1 cellular context compared by ENCODE assay signal in genomic region chr2:216416571-216417307, GRCh38.
A peak's percentile ranks its signal among the peaks of the same experiment; 100 is the strongest.
TF ChIP-seq lines count a peak whose summit lies in the region.

No MANE protein-coding gene starts in this region.

TF ChIP-seq in K562, 482 proteins besides CTCF, POLR2A, EP300 and RAD21 (continued from another document and continues in another):
- no peak for TF ChIP-seq SIN3A (IDR thresholded peaks at IDR 0.05; ENCODE audit: borderline replicate concordance in 2 of 2, control insufficient read depth in 1 of 2, low read depth in 2 of 2, low read length in 2 of 2)
- no peak for TF ChIP-seq MLX (CRISPR knock-in tag; conservative IDR thresholded peaks at IDR 0.05)
- TF ChIP-seq RB1 (IDR thresholded peaks at IDR 0.05; ENCODE audit: low read depth), result no peak
- no peak for TF ChIP-seq ZNF41 (CRISPR knock-in tag; conservative IDR thresholded peaks at IDR 0.05)
- TF ChIP-seq, protein P1, sequence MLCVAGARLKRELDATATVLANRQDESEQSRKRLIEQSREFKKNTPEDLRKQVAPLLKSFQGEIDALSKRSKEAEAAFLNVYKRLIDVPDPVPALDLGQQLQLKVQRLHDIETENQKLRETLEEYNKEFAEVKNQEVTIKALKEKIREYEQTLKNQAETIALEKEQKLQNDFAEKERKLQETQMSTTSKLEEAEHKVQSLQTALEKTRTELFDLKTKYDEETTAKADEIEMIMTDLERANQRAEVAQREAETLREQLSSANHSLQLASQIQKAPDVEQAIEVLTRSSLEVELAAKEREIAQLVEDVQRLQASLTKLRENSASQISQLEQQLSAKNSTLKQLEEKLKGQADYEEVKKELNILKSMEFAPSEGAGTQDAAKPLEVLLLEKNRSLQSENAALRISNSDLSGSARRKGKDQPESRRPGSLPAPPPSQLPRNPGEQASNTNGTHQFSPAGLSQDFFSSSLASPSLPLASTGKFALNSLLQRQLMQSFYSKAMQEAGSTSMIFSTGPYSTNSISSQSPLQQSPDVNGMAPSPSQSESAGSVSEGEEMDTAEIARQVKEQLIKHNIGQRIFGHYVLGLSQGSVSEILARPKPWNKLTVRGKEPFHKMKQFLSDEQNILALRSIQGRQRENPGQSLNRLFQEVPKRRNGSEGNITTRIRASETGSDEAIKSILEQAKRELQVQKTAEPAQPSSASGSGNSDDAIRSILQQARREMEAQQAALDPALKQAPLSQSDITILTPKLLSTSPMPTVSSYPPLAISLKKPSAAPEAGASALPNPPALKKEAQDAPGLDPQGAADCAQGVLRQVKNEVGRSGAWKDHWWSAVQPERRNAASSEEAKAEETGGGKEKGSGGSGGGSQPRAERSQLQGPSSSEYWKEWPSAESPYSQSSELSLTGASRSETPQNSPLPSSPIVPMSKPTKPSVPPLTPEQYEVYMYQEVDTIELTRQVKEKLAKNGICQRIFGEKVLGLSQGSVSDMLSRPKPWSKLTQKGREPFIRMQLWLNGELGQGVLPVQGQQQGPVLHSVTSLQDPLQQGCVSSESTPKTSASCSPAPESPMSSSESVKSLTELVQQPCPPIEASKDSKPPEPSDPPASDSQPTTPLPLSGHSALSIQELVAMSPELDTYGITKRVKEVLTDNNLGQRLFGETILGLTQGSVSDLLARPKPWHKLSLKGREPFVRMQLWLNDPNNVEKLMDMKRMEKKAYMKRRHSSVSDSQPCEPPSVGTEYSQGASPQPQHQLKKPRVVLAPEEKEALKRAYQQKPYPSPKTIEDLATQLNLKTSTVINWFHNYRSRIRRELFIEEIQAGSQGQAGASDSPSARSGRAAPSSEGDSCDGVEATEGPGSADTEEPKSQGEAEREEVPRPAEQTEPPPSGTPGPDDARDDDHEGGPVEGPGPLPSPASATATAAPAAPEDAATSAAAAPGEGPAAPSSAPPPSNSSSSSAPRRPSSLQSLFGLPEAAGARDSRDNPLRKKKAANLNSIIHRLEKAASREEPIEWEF (CRISPR knock-in tag; IDR thresholded peaks at IDR 0.05), result no peak
- TF ChIP-seq SOX6 (IDR thresholded peaks at IDR 0.05), result peak; percentile 86
- TF ChIP-seq KHSRP (IDR thresholded peaks at IDR 0.05), result no peak
- TF ChIP-seq SRF (CRISPR knock-in tag; IDR thresholded peaks at IDR 0.05), result no peak
- no peak for TF ChIP-seq HMG20B (CRISPR knock-in tag; IDR thresholded peaks at IDR 0.05)
- TF ChIP-seq LARP7 (IDR thresholded peaks at IDR 0.05), result no peak
- peak; percentile 68; the same call in 1 of the 2 replicates for TF ChIP-seq MECOM (CRISPR knock-in tag; IDR thresholded peaks at IDR 0.05)
- TF ChIP-seq ZFP30 (CRISPR knock-in tag; IDR thresholded peaks at IDR 0.05; ENCODE audit: borderline replicate concordance), result no peak
- TF ChIP-seq, protein P2, sequence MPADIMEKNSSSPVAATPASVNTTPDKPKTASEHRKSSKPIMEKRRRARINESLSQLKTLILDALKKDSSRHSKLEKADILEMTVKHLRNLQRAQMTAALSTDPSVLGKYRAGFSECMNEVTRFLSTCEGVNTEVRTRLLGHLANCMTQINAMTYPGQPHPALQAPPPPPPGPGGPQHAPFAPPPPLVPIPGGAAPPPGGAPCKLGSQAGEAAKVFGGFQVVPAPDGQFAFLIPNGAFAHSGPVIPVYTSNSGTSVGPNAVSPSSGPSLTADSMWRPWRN (IDR thresholded peaks at IDR 0.05; ENCODE audit: low read depth), result 0 out of 2 replicates have a peak, but pooled peaks have one; percentile 26
- TF ChIP-seq CXXC5 (CRISPR knock-in tag; IDR thresholded peaks at IDR 0.05), result peak; percentile 61
- no peak; the same call in 1 of the 2 replicates for TF ChIP-seq ZNF592 (IDR thresholded peaks at IDR 0.05)
- no peak for TF ChIP-seq GMEB1 (CRISPR knock-in tag; IDR thresholded peaks at IDR 0.05)
- no peak for TF ChIP-seq HCFC1 (IDR thresholded peaks at IDR 0.05; ENCODE audit: low read depth, low read length)
- no peak for TF ChIP-seq KAT2B (IDR thresholded peaks at IDR 0.05; ENCODE audit: low read depth, low read length)
- TF ChIP-seq, protein P3, sequence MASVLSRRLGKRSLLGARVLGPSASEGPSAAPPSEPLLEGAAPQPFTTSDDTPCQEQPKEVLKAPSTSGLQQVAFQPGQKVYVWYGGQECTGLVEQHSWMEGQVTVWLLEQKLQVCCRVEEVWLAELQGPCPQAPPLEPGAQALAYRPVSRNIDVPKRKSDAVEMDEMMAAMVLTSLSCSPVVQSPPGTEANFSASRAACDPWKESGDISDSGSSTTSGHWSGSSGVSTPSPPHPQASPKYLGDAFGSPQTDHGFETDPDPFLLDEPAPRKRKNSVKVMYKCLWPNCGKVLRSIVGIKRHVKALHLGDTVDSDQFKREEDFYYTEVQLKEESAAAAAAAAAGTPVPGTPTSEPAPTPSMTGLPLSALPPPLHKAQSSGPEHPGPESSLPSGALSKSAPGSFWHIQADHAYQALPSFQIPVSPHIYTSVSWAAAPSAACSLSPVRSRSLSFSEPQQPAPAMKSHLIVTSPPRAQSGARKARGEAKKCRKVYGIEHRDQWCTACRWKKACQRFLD (CRISPR knock-in tag; IDR thresholded peaks at IDR 0.05), result peak; percentile 14; the same call in 1 of the 2 replicates
- no peak for TF ChIP-seq ZNF436 (CRISPR knock-in tag; IDR thresholded peaks at IDR 0.05)
- no peak for TF ChIP-seq ZNF232 (CRISPR knock-in tag; IDR thresholded peaks at IDR 0.05)
- TF ChIP-seq PTBP1 (IDR thresholded peaks at IDR 0.05; ENCODE audit: low read depth, low read length), result no peak
- TF ChIP-seq HDGF (IDR thresholded peaks at IDR 0.05), result no peak
- TF ChIP-seq DDX20 (tag; IDR thresholded peaks at IDR 0.05; ENCODE audit: low read depth), result no peak
- peak; percentile 91 for TF ChIP-seq DPF2 (IDR thresholded peaks at IDR 0.05)
- TF ChIP-seq SIX5 (IDR thresholded peaks at IDR 0.05; ENCODE audit: borderline replicate concordance in 1 of 2, insufficient read depth in 1 of 2, low read depth in 1 of 2, low read length in 2 of 2), result no peak
- TF ChIP-seq ZNF655 (CRISPR knock-in tag; IDR thresholded peaks at IDR 0.05), result no peak
- no peak for TF ChIP-seq HEY1 (CRISPR knock-in tag; IDR thresholded peaks at IDR 0.05; ENCODE audit: borderline replicate concordance)
- TF ChIP-seq TAF9B (IDR thresholded peaks at IDR 0.05; ENCODE audit: partially characterized antibody), result no peak
- TF ChIP-seq ZNF584 (CRISPR knock-in tag; IDR thresholded peaks at IDR 0.05; ENCODE audit: low read depth), result no peak
- peak; percentile 95 for TF ChIP-seq CBFA2T3 (IDR thresholded peaks at IDR 0.05)
- TF ChIP-seq SRSF9 (IDR thresholded peaks at IDR 0.05; ENCODE audit: borderline replicate concordance, low read depth, low read length), result no peak
- no peak for TF ChIP-seq ZSCAN32 (CRISPR knock-in tag; IDR thresholded peaks at IDR 0.05)
- TF ChIP-seq SAFB (IDR thresholded peaks at IDR 0.05; ENCODE audit: borderline replicate concordance, low read depth, low read length), result no peak
- no peak for TF ChIP-seq ZNF695 (CRISPR knock-in tag; IDR thresholded peaks at IDR 0.05)
- no peak for TF ChIP-seq GTF2A2 (tag; IDR thresholded peaks at IDR 0.05)
- no peak for TF ChIP-seq ETS2 (tag; IDR thresholded peaks at IDR 0.05; ENCODE audit: borderline replicate concordance, poor library complexity, severe bottlenecking)
- TF ChIP-seq KAT7 (CRISPR knock-in tag; IDR thresholded peaks at IDR 0.05; ENCODE audit: borderline replicate concordance), result no peak
- TF ChIP-seq DMBX1 (CRISPR knock-in tag; IDR thresholded peaks at IDR 0.05; ENCODE audit: borderline replicate concordance), result peak; percentile 80; the same call in 1 of the 2 replicates
- no peak for TF ChIP-seq U2AF2 (optimal IDR thresholded peaks at IDR 0.05; ENCODE audit: low read depth, low read length)
- peak; percentile 86 for TF ChIP-seq SMARCE1 (IDR thresholded peaks at IDR 0.05)
- TF ChIP-seq EP400 (IDR thresholded peaks at IDR 0.05), result peak; percentile 19; the same call in 1 of the 2 replicates
- TF ChIP-seq, protein P4, sequence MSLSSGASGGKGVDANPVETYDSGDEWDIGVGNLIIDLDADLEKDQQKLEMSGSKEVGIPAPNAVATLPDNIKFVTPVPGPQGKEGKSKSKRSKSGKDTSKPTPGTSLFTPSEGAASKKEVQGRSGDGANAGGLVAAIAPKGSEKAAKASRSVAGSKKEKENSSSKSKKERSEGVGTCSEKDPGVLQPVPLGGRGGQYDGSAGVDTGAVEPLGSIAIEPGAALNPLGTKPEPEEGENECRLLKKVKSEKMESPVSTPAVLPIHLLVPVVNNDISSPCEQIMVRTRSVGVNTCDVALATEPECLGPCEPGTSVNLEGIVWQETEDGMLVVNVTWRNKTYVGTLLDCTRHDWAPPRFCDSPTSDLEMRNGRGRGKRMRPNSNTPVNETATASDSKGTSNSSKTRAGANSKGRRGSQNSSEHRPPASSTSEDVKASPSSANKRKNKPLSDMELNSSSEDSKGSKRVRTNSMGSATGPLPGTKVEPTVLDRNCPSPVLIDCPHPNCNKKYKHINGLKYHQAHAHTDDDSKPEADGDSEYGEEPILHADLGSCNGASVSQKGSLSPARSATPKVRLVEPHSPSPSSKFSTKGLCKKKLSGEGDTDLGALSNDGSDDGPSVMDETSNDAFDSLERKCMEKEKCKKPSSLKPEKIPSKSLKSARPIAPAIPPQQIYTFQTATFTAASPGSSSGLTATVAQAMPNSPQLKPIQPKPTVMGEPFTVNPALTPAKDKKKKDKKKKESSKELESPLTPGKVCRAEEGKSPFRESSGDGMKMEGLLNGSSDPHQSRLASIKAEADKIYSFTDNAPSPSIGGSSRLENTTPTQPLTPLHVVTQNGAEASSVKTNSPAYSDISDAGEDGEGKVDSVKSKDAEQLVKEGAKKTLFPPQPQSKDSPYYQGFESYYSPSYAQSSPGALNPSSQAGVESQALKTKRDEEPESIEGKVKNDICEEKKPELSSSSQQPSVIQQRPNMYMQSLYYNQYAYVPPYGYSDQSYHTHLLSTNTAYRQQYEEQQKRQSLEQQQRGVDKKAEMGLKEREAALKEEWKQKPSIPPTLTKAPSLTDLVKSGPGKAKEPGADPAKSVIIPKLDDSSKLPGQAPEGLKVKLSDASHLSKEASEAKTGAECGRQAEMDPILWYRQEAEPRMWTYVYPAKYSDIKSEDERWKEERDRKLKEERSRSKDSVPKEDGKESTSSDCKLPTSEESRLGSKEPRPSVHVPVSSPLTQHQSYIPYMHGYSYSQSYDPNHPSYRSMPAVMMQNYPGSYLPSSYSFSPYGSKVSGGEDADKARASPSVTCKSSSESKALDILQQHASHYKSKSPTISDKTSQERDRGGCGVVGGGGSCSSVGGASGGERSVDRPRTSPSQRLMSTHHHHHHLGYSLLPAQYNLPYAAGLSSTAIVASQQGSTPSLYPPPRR (CRISPR knock-in tag; IDR thresholded peaks at IDR 0.05; ENCODE audit: borderline replicate concordance), result no peak
- TF ChIP-seq NEUROD1 (IDR thresholded peaks at IDR 0.05; ENCODE audit: borderline replicate concordance, low read depth, low read length, partially characterized antibody), result no peak
- no peak for TF ChIP-seq HNRNPL (IDR thresholded peaks at IDR 0.05; ENCODE audit: low read depth, low read length)
- TF ChIP-seq PCBP1 (IDR thresholded peaks at IDR 0.05; ENCODE audit: low read depth, low read length, poor library complexity, severe bottlenecking), result no peak
- TF ChIP-seq RCOR1 (IDR thresholded peaks at IDR 0.05; ENCODE audit: borderline replicate concordance in 1 of 2, low read depth in 2 of 2, low read length in 2 of 2), result peak in 1 of 2 experiments; percentile 77; a peak in 3 of 4 replicates
- TF ChIP-seq NBN (IDR thresholded peaks at IDR 0.05; ENCODE audit: low read depth), result peak; percentile 47; the same call in 1 of the 2 replicates
